In genomic region chr1:176717052-176717754, GRCh38 we compare ENCODE assay signal across 14 cellular contexts.
DNase-seq lines count a peak whose midpoint lies in the region; ATAC-seq, FAIRE-seq and TF ChIP-seq lines count a peak whose summit lies in the region.
"Had no signal": no experiment of that assay in that cellular context is flagged by ENCODE, and none has a peak within 500 bp of the region (broad histone marks: within the 10 kb centered on the region; RNA-seq: fewer than 3 reads in every experiment).

No MANE protein-coding gene starts in this region.

- no peak overlapping the region for H3K9ac ChIP-seq in kidney (ENCODE audit: low read length in 2 of 2)

- no peak for FAIRE-seq in kidney (lab: Jason Lieb, UNC)

- H3K4me3 ChIP-seq in psoas muscle (no peak overlapping the region), kidney (ENCODE audit: low read length in 2 of 2) (no peak overlapping the region)
- H3K4me3 ChIP-seq: coronary artery had no signal

- no peaks in the 10 kb centered on the region for H3K36me3 ChIP-seq in psoas muscle (ENCODE audit: insufficient read depth in 1 of 2, low read depth in 1 of 2)
- H3K36me3 ChIP-seq in kidney (ENCODE audit: control insufficient read depth in 1 of 2, insufficient read depth in 2 of 2, low read length in 2 of 2): no peaks in the 10 kb centered on the region
- H3K36me3 ChIP-seq: neutrophil had no signal

- intact Hi-C loops in psoas muscle (cut with DNase I) (no loop called here), kidney (cut with DNase I) (no loop called here)

- peak overlapping the region in 1 of 5 experiments; percentile 12 for H3K4me3 Mint-ChIP-seq in brain

- H3K4me1 ChIP-seq in psoas muscle (peaks cover 8% of the 10 kb centered on the region), kidney (ENCODE audit: control insufficient read depth in 1 of 2, insufficient read depth in 1 of 2, low read depth in 1 of 2, low read length in 2 of 2) (no peaks in the 10 kb centered on the region)

- no peaks in the 10 kb centered on the region for H3K36me3 Mint-ChIP-seq in brain

- DNase-seq in NCI-H2171 treated with DMSO at 0.1 percent for 48 hours (lab: John Stamatoyannopoulos, UW) (peak; percentile 48), NCI-H2171 (lab: John Stamatoyannopoulos, UW) (no peak), NCI-H2196 (lab: John Stamatoyannopoulos, UW; ENCODE audit: unreplicated experiment) (peak; percentile 54), psoas muscle (no peak), epidermal melanocyte (ENCODE audit: insufficient read length, low spot score) (no peak), kidney (no peak)
- DNase-seq: activated CD4-positive, alpha-beta T cell treated with anti-CD3 and anti-CD28 coated beads, Interleukin-2, amount 50 U/mL, for 4 hours; Calu3; mesenchymal stem cell; T-helper 9 cell had no signal

- H3K9me3 ChIP-seq in psoas muscle (no peaks in the 10 kb centered on the region), kidney (ENCODE audit: control insufficient read depth in 1 of 2, low read length in 2 of 2) (no peaks in the 10 kb centered on the region)
- H3K9me3 ChIP-seq: neutrophil had no signal

- 34 to 51% (median 36%) methylated on average over 2 of the region's 2 CpGs for WGBS in psoas muscle, 3 donors

- peak overlapping the region; percentile 7 for H3K27ac ChIP-seq in psoas muscle
- H3K27ac ChIP-seq in kidney (ENCODE audit: low read depth in 2 of 2, low read length in 2 of 2): no peak overlapping the region
- H3K27ac ChIP-seq: coronary artery, neutrophil had no signal

- H3K27ac Mint-ChIP-seq in brain: peak overlapping the region; percentile 43 to 96 (median 91)

- peaks cover 0 to 8% (median 2%) of the 10 kb centered on the region in 5 experiments for H3K9me3 Mint-ChIP-seq in brain

- TF ChIP-seq CTCF in brain (conservative IDR thresholded peaks at IDR 0.05): no peak
- TF ChIP-seq CTCF in psoas muscle (IDR thresholded peaks at IDR 0.05): no peak
- TF ChIP-seq CTCF in kidney (IDR thresholded peaks at IDR 0.05; ENCODE audit: borderline replicate concordance, extremely low read depth, insufficient read depth): no peak

- no peaks in the 10 kb centered on the region for H3K27me3 ChIP-seq in psoas muscle (ENCODE audit: insufficient read depth in 3 of 3, low read length in 2 of 3)
- H3K27me3 ChIP-seq: neutrophil had no signal

- peaks cover 3% of the 10 kb centered on the region for H3K27me3 Mint-ChIP-seq in brain

- ATAC-seq in psoas muscle (peak in 3 of 4 donors; percentile 57 to 89 (median 75)), HG03097 (IDR thresholded peaks at IDR 0.05; ENCODE audit: low FRiP score, unreplicated experiment) (no peak)

- H3K4me1 Mint-ChIP-seq in brain: peaks cover 17% of the 10 kb centered on the region

Comparison
In these comparisons a context has a peak if more than half of its experiments do, and no peak if none do; other contexts are left out.
1. DNase-seq: peak in NCI-H2171 treated with DMSO at 0.1 percent for 48 hours (single experiment) and NCI-H2196 (single experiment); none in NCI-H2171 (single experiment), psoas muscle (0 of 2), epidermal melanocyte (single experiment) and kidney (single experiment).